9 cellular contexts compared by ENCODE assay signal in genomic region chr3:190321789-190322603, GRCh38. TPM values are rescaled to one million over a fixed set of nuclear protein-coding genes. Genes with fewer than 3 reads are reported as not detected.
DNase-seq lines count a peak whose midpoint lies in the region; ATAC-seq and TF ChIP-seq lines count a peak whose summit lies in the region.
"Had no signal": no experiment of that assay in that cellular context is flagged by ENCODE, and none has a peak within 500 bp of the region (broad histone marks: within the 10 kb centered on the region; RNA-seq: fewer than 3 reads in every experiment).

TSS of gene CLDN1 (minus strand) at chr3:190322446. CDS start at chr3:190322206, 240 bp downstream.

- peak; percentile 77 for ATAC-seq in HG02938 (IDR thresholded peaks at IDR 0.05; ENCODE audit: unreplicated experiment)

- no peak within 1 kb of the TSS for H3K27ac ChIP-seq in colonic mucosa
- H3K27ac ChIP-seq: BLaER1 treated with 17β-estradiol and CSF1 and Interleukin-3, amounts not matched to agents 10 nM and 100 nM had no signal

- H3K36me3 ChIP-seq in colonic mucosa (no peaks in the 10 kb centered on the region), kidney epithelial cell (ENCODE audit: control insufficient read depth, insufficient read depth, low read length) (no peaks in the 10 kb centered on the region)
- H3K36me3 ChIP-seq: BLaER1 treated with 17β-estradiol and CSF1 and Interleukin-3, amounts not matched to agents 10 nM and 100 nM had no signal

- peak; percentile 61 to 78 for DNase-seq in NCI-H187 (lab: John Stamatoyannopoulos, UW)
- DNase-seq in NCI-H187 treated with DMSO at 0.1 percent for 48 hours (lab: John Stamatoyannopoulos, UW) = no peak
- peak; percentile 52 for DNase-seq in NCI-H2107 treated with DMSO at 0.1 percent for 48 hours (lab: John Stamatoyannopoulos, UW; ENCODE audit: unreplicated experiment)
- DNase-seq in activated CD4-positive, alpha-beta T cell treated with anti-CD3 and anti-CD28 coated beads for 4 hours = peak; percentile 71 to 74
- DNase-seq in colonic mucosa = peak; percentile 84
- DNase-seq in kidney epithelial cell (ENCODE audit: low read depth) = no peak
- peak; percentile 81 for DNase-seq in stimulated activated CD4-positive, alpha-beta T cell treated with anti-CD3 and anti-CD28 coated beads, Interleukin-15, amount 100 ng/mL, for 24 hours

- H3K9me3 ChIP-seq in colonic mucosa = no peaks in the 10 kb centered on the region

- H3K27me3 ChIP-seq in colonic mucosa (no peaks in the 10 kb centered on the region), kidney epithelial cell (ENCODE audit: control insufficient read depth, insufficient read depth, low read length) (no peaks in the 10 kb centered on the region)
- H3K27me3 ChIP-seq: BLaER1 treated with 17β-estradiol and CSF1 and Interleukin-3, amounts not matched to agents 10 nM and 100 nM had no signal

- intact Hi-C loops in colonic mucosa (cut with DNase I) = loop anchor here (2.0 kb wide), 2 partner anchors 95 to 361 kb away; no protein-coding TSS in a partner anchor

- no peaks in the 10 kb centered on the region for H3K4me1 ChIP-seq in colonic mucosa

- peak; percentile 92 for TF ChIP-seq CTCF in colonic mucosa (IDR thresholded peaks at IDR 0.05)
- peak; percentile 76 for TF ChIP-seq CTCF in kidney epithelial cell (IDR thresholded peaks at IDR 0.05; ENCODE audit: insufficient read depth, low read length, poor library complexity, severe bottlenecking)

- H3K4me3 ChIP-seq in colonic mucosa (peak within 1 kb of the TSS; percentile 52), kidney epithelial cell (ENCODE audit: low read depth, low read length) (peak within 1 kb of the TSS; percentile 87)
- H3K4me3 ChIP-seq: BLaER1 treated with 17β-estradiol and CSF1 and Interleukin-3, amounts not matched to agents 10 nM and 100 nM had no signal

- H3K9ac ChIP-seq in colonic mucosa (ENCODE audit: low read depth in 2 of 2, low read length in 2 of 2) = peak within 1 kb of the TSS in 1 of 2 donors; percentile 62
- H3K9ac ChIP-seq: BLaER1 treated with 17β-estradiol and CSF1 and Interleukin-3, amounts not matched to agents 10 nM and 100 nM had no signal

RNA-seq across cellular contexts. Expression of gene CLDN1, which starts in this region (rescaled TPM):
- total RNA-seq in colonic mucosa = 1 to 10 TPM; 2.2 to 2.4 TPM
- 305 and 316 TPM in 2 replicates for total RNA-seq in kidney epithelial cell

Comparison
In these comparisons a context has a peak if more than half of its experiments do, and no peak if none do; other contexts are left out.
1. RNA of gene CLDN1 (total RNA-seq): 305 to 316 TPM in kidney epithelial cell; 2.2 to 2.4 TPM in colonic mucosa; every median in the first group is over 10 times any median in the second.
2. DNase-seq: peak in NCI-H187 (2 of 2), NCI-H2107 treated with DMSO at 0.1 percent for 48 hours (single experiment), activated CD4-positive, alpha-beta T cell treated with anti-CD3 and anti-CD28 coated beads for 4 hours (2 of 2), colonic mucosa (single experiment) and stimulated activated CD4-positive, alpha-beta T cell treated with anti-CD3 and anti-CD28 coated beads, Interleukin-15, amount 100 ng/mL, for 24 hours (single experiment); none in NCI-H187 treated with DMSO at 0.1 percent for 48 hours (single experiment) and kidney epithelial cell (single experiment).